1 cellular context compared by ENCODE assay signal in the genomic region with DNA sequence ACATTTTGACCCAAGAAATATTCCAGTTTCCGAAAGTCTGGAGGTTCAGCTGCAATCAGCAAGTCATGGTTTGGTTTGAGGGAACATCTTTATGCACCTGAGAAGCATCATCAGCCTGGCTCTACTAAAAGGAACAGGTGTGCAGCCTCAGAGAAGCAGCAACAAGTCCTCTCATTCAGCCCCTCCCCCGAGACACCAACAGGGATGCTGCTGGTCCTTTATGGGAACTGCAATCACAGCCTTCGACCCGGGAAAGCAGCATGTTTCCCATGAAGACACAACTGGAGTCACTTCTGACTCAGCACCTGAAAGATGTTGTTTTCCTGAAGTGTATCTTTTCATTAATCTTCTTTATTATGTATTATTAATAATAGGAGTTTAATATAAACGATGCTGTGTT.
TF ChIP-seq lines count a peak whose summit lies in the region.

No MANE protein-coding gene starts in this region.

TF ChIP-seq in HepG2, 621 proteins besides CTCF, POLR2A, EP300 and RAD21 (continued from another document):
- TF ChIP-seq, protein P1, sequence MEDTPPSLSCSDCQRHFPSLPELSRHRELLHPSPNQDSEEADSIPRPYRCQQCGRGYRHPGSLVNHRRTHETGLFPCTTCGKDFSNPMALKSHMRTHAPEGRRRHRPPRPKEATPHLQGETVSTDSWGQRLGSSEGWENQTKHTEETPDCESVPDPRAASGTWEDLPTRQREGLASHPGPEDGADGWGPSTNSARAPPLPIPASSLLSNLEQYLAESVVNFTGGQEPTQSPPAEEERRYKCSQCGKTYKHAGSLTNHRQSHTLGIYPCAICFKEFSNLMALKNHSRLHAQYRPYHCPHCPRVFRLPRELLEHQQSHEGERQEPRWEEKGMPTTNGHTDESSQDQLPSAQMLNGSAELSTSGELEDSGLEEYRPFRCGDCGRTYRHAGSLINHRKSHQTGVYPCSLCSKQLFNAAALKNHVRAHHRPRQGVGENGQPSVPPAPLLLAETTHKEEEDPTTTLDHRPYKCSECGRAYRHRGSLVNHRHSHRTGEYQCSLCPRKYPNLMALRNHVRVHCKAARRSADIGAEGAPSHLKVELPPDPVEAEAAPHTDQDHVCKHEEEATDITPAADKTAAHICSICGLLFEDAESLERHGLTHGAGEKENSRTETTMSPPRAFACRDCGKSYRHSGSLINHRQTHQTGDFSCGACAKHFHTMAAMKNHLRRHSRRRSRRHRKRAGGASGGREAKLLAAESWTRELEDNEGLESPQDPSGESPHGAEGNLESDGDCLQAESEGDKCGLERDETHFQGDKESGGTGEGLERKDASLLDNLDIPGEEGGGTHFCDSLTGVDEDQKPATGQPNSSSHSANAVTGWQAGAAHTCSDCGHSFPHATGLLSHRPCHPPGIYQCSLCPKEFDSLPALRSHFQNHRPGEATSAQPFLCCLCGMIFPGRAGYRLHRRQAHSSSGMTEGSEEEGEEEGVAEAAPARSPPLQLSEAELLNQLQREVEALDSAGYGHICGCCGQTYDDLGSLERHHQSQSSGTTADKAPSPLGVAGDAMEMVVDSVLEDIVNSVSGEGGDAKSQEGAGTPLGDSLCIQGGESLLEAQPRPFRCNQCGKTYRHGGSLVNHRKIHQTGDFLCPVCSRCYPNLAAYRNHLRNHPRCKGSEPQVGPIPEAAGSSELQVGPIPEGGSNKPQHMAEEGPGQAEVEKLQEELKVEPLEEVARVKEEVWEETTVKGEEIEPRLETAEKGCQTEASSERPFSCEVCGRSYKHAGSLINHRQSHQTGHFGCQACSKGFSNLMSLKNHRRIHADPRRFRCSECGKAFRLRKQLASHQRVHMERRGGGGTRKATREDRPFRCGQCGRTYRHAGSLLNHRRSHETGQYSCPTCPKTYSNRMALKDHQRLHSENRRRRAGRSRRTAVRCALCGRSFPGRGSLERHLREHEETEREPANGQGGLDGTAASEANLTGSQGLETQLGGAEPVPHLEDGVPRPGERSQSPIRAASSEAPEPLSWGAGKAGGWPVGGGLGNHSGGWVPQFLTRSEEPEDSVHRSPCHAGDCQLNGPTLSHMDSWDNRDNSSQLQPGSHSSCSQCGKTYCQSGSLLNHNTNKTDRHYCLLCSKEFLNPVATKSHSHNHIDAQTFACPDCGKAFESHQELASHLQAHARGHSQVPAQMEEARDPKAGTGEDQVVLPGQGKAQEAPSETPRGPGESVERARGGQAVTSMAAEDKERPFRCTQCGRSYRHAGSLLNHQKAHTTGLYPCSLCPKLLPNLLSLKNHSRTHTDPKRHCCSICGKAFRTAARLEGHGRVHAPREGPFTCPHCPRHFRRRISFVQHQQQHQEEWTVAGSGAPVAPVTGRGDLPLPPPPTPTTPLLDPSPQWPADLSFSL (CRISPR knock-in tag; IDR thresholded peaks at IDR 0.05): no peak
- TF ChIP-seq, protein P2, sequence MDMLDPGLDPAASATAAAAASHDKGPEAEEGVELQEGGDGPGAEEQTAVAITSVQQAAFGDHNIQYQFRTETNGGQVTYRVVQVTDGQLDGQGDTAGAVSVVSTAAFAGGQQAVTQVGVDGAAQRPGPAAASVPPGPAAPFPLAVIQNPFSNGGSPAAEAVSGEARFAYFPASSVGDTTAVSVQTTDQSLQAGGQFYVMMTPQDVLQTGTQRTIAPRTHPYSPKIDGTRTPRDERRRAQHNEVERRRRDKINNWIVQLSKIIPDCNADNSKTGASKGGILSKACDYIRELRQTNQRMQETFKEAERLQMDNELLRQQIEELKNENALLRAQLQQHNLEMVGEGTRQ (IDR thresholded peaks at IDR 0.05; ENCODE audit: low read depth, low read length): no peak
- TF ChIP-seq, protein P2 (CRISPR knock-in tag; IDR thresholded peaks at IDR 0.05; ENCODE audit: borderline replicate concordance): no peak
- TF ChIP-seq HDAC2 (CRISPR knock-in tag; IDR thresholded peaks at IDR 0.05) (no peak), ZFP36L1 (CRISPR knock-in tag; IDR thresholded peaks at IDR 0.05) (no peak), XRCC5 (optimal IDR thresholded peaks at IDR 0.05; ENCODE audit: low read length) (no peak), ONECUT2 (CRISPR knock-in tag; IDR thresholded peaks at IDR 0.05) (no peak)
- TF ChIP-seq, protein P3, sequence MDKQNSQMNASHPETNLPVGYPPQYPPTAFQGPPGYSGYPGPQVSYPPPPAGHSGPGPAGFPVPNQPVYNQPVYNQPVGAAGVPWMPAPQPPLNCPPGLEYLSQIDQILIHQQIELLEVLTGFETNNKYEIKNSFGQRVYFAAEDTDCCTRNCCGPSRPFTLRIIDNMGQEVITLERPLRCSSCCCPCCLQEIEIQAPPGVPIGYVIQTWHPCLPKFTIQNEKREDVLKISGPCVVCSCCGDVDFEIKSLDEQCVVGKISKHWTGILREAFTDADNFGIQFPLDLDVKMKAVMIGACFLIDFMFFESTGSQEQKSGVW (CRISPR knock-in tag; IDR thresholded peaks at IDR 0.05; ENCODE audit: borderline replicate concordance): no peak
- TF ChIP-seq, protein P4, sequence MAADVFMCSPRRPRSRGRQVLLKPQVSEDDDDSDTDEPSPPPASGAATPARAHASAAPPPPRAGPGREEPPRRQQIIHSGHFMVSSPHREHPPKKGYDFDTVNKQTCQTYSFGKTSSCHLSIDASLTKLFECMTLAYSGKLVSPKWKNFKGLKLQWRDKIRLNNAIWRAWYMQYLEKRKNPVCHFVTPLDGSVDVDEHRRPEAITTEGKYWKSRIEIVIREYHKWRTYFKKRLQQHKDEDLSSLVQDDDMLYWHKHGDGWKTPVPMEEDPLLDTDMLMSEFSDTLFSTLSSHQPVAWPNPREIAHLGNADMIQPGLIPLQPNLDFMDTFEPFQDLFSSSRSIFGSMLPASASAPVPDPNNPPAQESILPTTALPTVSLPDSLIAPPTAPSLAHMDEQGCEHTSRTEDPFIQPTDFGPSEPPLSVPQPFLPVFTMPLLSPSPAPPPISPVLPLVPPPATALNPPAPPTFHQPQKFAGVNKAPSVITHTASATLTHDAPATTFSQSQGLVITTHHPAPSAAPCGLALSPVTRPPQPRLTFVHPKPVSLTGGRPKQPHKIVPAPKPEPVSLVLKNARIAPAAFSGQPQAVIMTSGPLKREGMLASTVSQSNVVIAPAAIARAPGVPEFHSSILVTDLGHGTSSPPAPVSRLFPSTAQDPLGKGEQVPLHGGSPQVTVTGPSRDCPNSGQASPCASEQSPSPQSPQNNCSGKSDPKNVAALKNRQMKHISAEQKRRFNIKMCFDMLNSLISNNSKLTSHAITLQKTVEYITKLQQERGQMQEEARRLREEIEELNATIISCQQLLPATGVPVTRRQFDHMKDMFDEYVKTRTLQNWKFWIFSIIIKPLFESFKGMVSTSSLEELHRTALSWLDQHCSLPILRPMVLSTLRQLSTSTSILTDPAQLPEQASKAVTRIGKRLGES (CRISPR knock-in tag; IDR thresholded peaks at IDR 0.05; ENCODE audit: borderline replicate concordance): no peak
- TF ChIP-seq, protein P5, sequence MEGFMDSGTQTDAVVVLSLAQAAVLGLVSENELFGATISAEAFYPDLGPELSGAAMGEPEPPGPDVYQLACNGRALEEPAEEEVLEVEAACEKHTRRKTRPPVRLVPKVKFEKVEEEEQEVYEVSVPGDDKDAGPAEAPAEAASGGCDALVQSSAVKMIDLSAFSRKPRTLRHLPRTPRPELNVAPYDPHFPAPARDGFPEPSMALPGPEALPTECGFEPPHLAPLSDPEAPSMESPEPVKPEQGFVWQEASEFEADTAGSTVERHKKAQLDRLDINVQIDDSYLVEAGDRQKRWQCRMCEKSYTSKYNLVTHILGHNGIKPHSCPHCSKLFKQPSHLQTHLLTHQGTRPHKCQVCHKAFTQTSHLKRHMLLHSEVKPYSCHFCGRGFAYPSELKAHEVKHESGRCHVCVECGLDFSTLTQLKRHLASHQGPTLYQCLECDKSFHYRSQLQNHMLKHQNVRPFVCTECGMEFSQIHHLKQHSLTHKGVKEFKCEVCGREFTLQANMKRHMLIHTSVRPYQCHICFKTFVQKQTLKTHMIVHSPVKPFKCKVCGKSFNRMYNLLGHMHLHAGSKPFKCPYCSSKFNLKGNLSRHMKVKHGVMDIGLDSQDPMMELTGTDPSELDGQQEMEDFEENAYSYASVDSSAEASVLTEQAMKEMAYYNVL (CRISPR knock-in tag; IDR thresholded peaks at IDR 0.05; ENCODE audit: borderline replicate concordance): no peak
